1 cellular context compared by ENCODE assay signal in genomic region chr6:168301648-168302398, GRCh38.
TF ChIP-seq lines count a peak whose summit lies in the region.

No MANE protein-coding gene starts in this region.

TF ChIP-seq in HepG2, 621 proteins besides CTCF, POLR2A, EP300 and RAD21 (continued from another document and continues in another):
- TF ChIP-seq NFE2L2 (IDR thresholded peaks at IDR 0.05; ENCODE audit: low read length) (no peak), ZNF414 (CRISPR knock-in tag; IDR thresholded peaks at IDR 0.05) (peak; percentile 76; the same call in 1 of the 2 replicates), ZNF737 (CRISPR knock-in tag; IDR thresholded peaks at IDR 0.05; ENCODE audit: borderline replicate concordance) (no peak), MXD4 (CRISPR knock-in tag; IDR thresholded peaks at IDR 0.05) (no peak), ZNF879 (CRISPR knock-in tag; IDR thresholded peaks at IDR 0.05) (no peak), ZNF296 (CRISPR knock-in tag; conservative IDR thresholded peaks at IDR 0.05) (no peak), ZFX (CRISPR knock-in tag; IDR thresholded peaks at IDR 0.05; ENCODE audit: low read depth) (peak; percentile 85), NFYC (CRISPR knock-in tag; IDR thresholded peaks at IDR 0.05) (0 out of 2 replicates have a peak, but pooled peaks have one; percentile 24), MXI1 (IDR thresholded peaks at IDR 0.05; ENCODE audit: borderline replicate concordance, low read depth, low read length) (no peak), ZNF550 (CRISPR knock-in tag; IDR thresholded peaks at IDR 0.05; ENCODE audit: borderline replicate concordance) (no peak), MED1 (CRISPR knock-in tag; IDR thresholded peaks at IDR 0.05) (peak; percentile 85), ZIK1 (CRISPR knock-in tag; IDR thresholded peaks at IDR 0.05; ENCODE audit: borderline replicate concordance, low read depth) (no peak), ZNF816 (CRISPR knock-in tag; IDR thresholded peaks at IDR 0.05; ENCODE audit: borderline replicate concordance) (no peak), SP2 (CRISPR knock-in tag; IDR thresholded peaks at IDR 0.05) (no peak), ZNF460 (CRISPR knock-in tag; IDR thresholded peaks at IDR 0.05; ENCODE audit: borderline replicate concordance) (no peak), ZNF160 (CRISPR knock-in tag; IDR thresholded peaks at IDR 0.05) (peak; percentile 82; the same call in 1 of the 2 replicates), SSRP1 (CRISPR knock-in tag; IDR thresholded peaks at IDR 0.05) (peak; percentile 38; the same call in 1 of the 2 replicates), TSC22D2 (CRISPR knock-in tag; IDR thresholded peaks at IDR 0.05; ENCODE audit: borderline replicate concordance) (no peak), ZNF552 (CRISPR knock-in tag; IDR thresholded peaks at IDR 0.05; ENCODE audit: borderline replicate concordance) (no peak), NFE2L1 (CRISPR knock-in tag; IDR thresholded peaks at IDR 0.05; ENCODE audit: borderline replicate concordance) (no peak), ISL2 (CRISPR knock-in tag; IDR thresholded peaks at IDR 0.05) (peak; percentile 89), SRSF1 (optimal IDR thresholded peaks at IDR 0.05; ENCODE audit: low read depth, low read length) (peak; percentile 46), NR2F1 (CRISPR knock-in tag; IDR thresholded peaks at IDR 0.05) (no peak), CAMTA2 (CRISPR knock-in tag; IDR thresholded peaks at IDR 0.05; ENCODE audit: borderline replicate concordance) (no peak), ZFP41 (CRISPR knock-in tag; IDR thresholded peaks at IDR 0.05; ENCODE audit: borderline replicate concordance) (no peak), RFXAP (CRISPR knock-in tag; IDR thresholded peaks at IDR 0.05; ENCODE audit: borderline replicate concordance) (0 out of 2 replicates have a peak, but pooled peaks have one; percentile 17), ZNF747 (CRISPR knock-in tag; IDR thresholded peaks at IDR 0.05; ENCODE audit: borderline replicate concordance) (peak; percentile 65; the same call in 1 of the 2 replicates), MIER2 (CRISPR knock-in tag; IDR thresholded peaks at IDR 0.05) (no peak; the same call in 1 of the 2 replicates), ZNF253 (CRISPR knock-in tag; IDR thresholded peaks at IDR 0.05; ENCODE audit: borderline replicate concordance) (no peak), ATF6 (CRISPR knock-in tag; conservative IDR thresholded peaks at IDR 0.05) (no peak), ARID5B (CRISPR knock-in tag; IDR thresholded peaks at IDR 0.05) (peak; percentile 90), ZNF432 (CRISPR knock-in tag; IDR thresholded peaks at IDR 0.05; ENCODE audit: borderline replicate concordance) (no peak), ZNF629 (CRISPR knock-in tag; conservative IDR thresholded peaks at IDR 0.05) (no peak), SOX13 (IDR thresholded peaks at IDR 0.05) (peak; percentile 77), SOX13 (CRISPR knock-in tag; conservative IDR thresholded peaks at IDR 0.05 in 1 of 2, IDR thresholded peaks at IDR 0.05 in 1 of 2) (peak in 1 of 2 experiments; percentile 95; a peak in 2 of 4 replicates)
- TF ChIP-seq, protein P1, sequence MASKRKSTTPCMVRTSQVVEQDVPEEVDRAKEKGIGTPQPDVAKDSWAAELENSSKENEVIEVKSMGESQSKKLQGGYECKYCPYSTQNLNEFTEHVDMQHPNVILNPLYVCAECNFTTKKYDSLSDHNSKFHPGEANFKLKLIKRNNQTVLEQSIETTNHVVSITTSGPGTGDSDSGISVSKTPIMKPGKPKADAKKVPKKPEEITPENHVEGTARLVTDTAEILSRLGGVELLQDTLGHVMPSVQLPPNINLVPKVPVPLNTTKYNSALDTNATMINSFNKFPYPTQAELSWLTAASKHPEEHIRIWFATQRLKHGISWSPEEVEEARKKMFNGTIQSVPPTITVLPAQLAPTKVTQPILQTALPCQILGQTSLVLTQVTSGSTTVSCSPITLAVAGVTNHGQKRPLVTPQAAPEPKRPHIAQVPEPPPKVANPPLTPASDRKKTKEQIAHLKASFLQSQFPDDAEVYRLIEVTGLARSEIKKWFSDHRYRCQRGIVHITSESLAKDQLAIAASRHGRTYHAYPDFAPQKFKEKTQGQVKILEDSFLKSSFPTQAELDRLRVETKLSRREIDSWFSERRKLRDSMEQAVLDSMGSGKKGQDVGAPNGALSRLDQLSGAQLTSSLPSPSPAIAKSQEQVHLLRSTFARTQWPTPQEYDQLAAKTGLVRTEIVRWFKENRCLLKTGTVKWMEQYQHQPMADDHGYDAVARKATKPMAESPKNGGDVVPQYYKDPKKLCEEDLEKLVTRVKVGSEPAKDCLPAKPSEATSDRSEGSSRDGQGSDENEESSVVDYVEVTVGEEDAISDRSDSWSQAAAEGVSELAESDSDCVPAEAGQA (IDR thresholded peaks at IDR 0.05; ENCODE audit: low read depth), result no peak
- TF ChIP-seq, protein P1 (CRISPR knock-in tag; IDR thresholded peaks at IDR 0.05; ENCODE audit: borderline replicate concordance), result no peak
- TF ChIP-seq, protein P2, sequence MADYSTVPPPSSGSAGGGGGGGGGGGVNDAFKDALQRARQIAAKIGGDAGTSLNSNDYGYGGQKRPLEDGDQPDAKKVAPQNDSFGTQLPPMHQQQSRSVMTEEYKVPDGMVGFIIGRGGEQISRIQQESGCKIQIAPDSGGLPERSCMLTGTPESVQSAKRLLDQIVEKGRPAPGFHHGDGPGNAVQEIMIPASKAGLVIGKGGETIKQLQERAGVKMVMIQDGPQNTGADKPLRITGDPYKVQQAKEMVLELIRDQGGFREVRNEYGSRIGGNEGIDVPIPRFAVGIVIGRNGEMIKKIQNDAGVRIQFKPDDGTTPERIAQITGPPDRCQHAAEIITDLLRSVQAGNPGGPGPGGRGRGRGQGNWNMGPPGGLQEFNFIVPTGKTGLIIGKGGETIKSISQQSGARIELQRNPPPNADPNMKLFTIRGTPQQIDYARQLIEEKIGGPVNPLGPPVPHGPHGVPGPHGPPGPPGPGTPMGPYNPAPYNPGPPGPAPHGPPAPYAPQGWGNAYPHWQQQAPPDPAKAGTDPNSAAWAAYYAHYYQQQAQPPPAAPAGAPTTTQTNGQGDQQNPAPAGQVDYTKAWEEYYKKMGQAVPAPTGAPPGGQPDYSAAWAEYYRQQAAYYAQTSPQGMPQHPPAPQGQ (CRISPR knock-in tag; IDR thresholded peaks at IDR 0.05; ENCODE audit: borderline replicate concordance), result no peak
- TF ChIP-seq, protein P3, sequence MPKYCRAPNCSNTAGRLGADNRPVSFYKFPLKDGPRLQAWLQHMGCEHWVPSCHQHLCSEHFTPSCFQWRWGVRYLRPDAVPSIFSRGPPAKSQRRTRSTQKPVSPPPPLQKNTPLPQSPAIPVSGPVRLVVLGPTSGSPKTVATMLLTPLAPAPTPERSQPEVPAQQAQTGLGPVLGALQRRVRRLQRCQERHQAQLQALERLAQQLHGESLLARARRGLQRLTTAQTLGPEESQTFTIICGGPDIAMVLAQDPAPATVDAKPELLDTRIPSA (CRISPR knock-in tag; IDR thresholded peaks at IDR 0.05; ENCODE audit: borderline replicate concordance), result no peak
- TF ChIP-seq, protein P4, sequence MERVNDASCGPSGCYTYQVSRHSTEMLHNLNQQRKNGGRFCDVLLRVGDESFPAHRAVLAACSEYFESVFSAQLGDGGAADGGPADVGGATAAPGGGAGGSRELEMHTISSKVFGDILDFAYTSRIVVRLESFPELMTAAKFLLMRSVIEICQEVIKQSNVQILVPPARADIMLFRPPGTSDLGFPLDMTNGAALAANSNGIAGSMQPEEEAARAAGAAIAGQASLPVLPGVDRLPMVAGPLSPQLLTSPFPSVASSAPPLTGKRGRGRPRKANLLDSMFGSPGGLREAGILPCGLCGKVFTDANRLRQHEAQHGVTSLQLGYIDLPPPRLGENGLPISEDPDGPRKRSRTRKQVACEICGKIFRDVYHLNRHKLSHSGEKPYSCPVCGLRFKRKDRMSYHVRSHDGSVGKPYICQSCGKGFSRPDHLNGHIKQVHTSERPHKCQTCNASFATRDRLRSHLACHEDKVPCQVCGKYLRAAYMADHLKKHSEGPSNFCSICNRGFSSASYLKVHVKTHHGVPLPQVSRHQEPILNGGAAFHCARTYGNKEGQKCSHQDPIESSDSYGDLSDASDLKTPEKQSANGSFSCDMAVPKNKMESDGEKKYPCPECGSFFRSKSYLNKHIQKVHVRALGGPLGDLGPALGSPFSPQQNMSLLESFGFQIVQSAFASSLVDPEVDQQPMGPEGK (CRISPR knock-in tag; IDR thresholded peaks at IDR 0.05), result peak; percentile 52; the same call in 1 of the 2 replicates
- TF ChIP-seq, protein P5, sequence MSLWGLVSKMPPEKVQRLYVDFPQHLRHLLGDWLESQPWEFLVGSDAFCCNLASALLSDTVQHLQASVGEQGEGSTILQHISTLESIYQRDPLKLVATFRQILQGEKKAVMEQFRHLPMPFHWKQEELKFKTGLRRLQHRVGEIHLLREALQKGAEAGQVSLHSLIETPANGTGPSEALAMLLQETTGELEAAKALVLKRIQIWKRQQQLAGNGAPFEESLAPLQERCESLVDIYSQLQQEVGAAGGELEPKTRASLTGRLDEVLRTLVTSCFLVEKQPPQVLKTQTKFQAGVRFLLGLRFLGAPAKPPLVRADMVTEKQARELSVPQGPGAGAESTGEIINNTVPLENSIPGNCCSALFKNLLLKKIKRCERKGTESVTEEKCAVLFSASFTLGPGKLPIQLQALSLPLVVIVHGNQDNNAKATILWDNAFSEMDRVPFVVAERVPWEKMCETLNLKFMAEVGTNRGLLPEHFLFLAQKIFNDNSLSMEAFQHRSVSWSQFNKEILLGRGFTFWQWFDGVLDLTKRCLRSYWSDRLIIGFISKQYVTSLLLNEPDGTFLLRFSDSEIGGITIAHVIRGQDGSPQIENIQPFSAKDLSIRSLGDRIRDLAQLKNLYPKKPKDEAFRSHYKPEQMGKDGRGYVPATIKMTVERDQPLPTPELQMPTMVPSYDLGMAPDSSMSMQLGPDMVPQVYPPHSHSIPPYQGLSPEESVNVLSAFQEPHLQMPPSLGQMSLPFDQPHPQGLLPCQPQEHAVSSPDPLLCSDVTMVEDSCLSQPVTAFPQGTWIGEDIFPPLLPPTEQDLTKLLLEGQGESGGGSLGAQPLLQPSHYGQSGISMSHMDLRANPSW (CRISPR knock-in tag; IDR thresholded peaks at IDR 0.05; ENCODE audit: borderline replicate concordance), result no peak
